Comparison of ENCODE assay signal across 8 cellular contexts in genomic region chr1:39817091-39817932, GRCh38.
DNase-seq lines count a peak whose midpoint lies in the region; ATAC-seq, FAIRE-seq and TF ChIP-seq lines count a peak whose summit lies in the region.
"Not testable (repeated sequence)": the region's sequence is repeated elsewhere in the genome, so short reads cannot be mapped to it uniquely, and the experiment has no call there.

No MANE protein-coding gene starts in this region.

- peak overlapping the region; percentile 14 for H3K9ac ChIP-seq in mucosa of stomach (ENCODE audit: low read length)

- H3K9me3 Mint-ChIP-seq in stimulated activated effector memory CD8-positive, alpha-beta T cell treated with anti-CD3 and anti-CD28 coated beads, Interleukin-12 subunit alpha, Interleukin-12 subunit beta, amount 100 ng/mL, for 72 hours = not testable (repeated sequence)

- peak overlapping the region; percentile 44 for H3K4me3 Mint-ChIP-seq in stimulated activated effector memory CD8-positive, alpha-beta T cell treated with anti-CD3 and anti-CD28 coated beads, Interleukin-12 subunit alpha, Interleukin-12 subunit beta, amount 100 ng/mL, for 72 hours

- peaks cover 36% of the 10 kb centered on the region for H3K4me1 ChIP-seq in mucosa of stomach (ENCODE audit: control insufficient read depth, insufficient read depth, low read length)

- peaks cover 18% of the 10 kb centered on the region for H3K4me1 Mint-ChIP-seq in stimulated activated effector memory CD8-positive, alpha-beta T cell treated with anti-CD3 and anti-CD28 coated beads, Interleukin-12 subunit alpha, Interleukin-12 subunit beta, amount 100 ng/mL, for 72 hours

- H3K27ac Mint-ChIP-seq in stimulated activated effector memory CD8-positive, alpha-beta T cell treated with anti-CD3 and anti-CD28 coated beads, Interleukin-12 subunit alpha, Interleukin-12 subunit beta, amount 100 ng/mL, for 72 hours = not testable (repeated sequence)

- peak; percentile 60 for FAIRE-seq in colon (lab: Jason Lieb, UNC)

- ATAC-seq in GM21515 (IDR thresholded peaks at IDR 0.05; ENCODE audit: unreplicated experiment) (peak; percentile 80), HG03469 (IDR thresholded peaks at IDR 0.05; ENCODE audit: unreplicated experiment) (peak; percentile 61)
- peak; percentile 87 for ATAC-seq in stimulated activated effector memory CD8-positive, alpha-beta T cell treated with anti-CD3 and anti-CD28 coated beads, Interleukin-12 subunit alpha, Interleukin-12 subunit beta, amount 100 ng/mL, for 72 hours

- H3K4me3 ChIP-seq in GM06990 (replicated peaks; ENCODE audit: low read depth, low read length); mucosa of stomach (ENCODE audit: low read length): not testable (repeated sequence)

- not testable (repeated sequence) for H3K9me3 ChIP-seq in mucosa of stomach (ENCODE audit: control insufficient read depth, low read length)

- not testable (repeated sequence) for H3K36me3 Mint-ChIP-seq in stimulated activated effector memory CD8-positive, alpha-beta T cell treated with anti-CD3 and anti-CD28 coated beads, Interleukin-12 subunit alpha, Interleukin-12 subunit beta, amount 100 ng/mL, for 72 hours

- H3K36me3 ChIP-seq in GM06990 (ENCODE audit: control insufficient read depth, insufficient read depth, low read length); mucosa of stomach (ENCODE audit: control insufficient read depth, insufficient read depth, low read length): not testable (repeated sequence)

- not testable (repeated sequence) for H3K27me3 ChIP-seq in GM06990 (replicated peaks; ENCODE audit: control insufficient read depth, insufficient read depth, low read length); mucosa of stomach (ENCODE audit: control insufficient read depth, insufficient read depth, low read length)

- TF ChIP-seq CTCF in GM06990 (IDR thresholded peaks at IDR 0.05; ENCODE audit: insufficient read depth, low read length, poor library complexity, severe bottlenecking) = peak; percentile 36

- DNase-seq in GM06990 (ENCODE audit: extremely low read depth, insufficient read length) = peak; percentile 83
- DNase-seq in NOMO-1 treated with dmso at 0.1 percent for 144 hours (lab: John Stamatoyannopoulos, UW; ENCODE audit: unreplicated experiment) = peak; percentile 89
- DNase-seq in activated CD4-positive, alpha-beta T cell treated with anti-CD3 and anti-CD28 coated beads for 48 hours = peak; percentile 73
- peak; percentile 23 to 59 for DNase-seq in stimulated activated effector memory CD8-positive, alpha-beta T cell treated with anti-CD3 and anti-CD28 coated beads, Interleukin-12 subunit alpha, Interleukin-12 subunit beta, amount 100 ng/mL, for 72 hours (ENCODE audit: low spot score in 2 of 2)
